In genomic region chr20:64079273-64080012, GRCh38 we compare ENCODE assay signal across 8 cellular contexts. TPM values are rescaled to one million over a fixed set of nuclear protein-coding genes. Genes with fewer than 3 reads are reported as not detected.
DNase-seq lines count a peak whose midpoint lies in the region; ATAC-seq and TF ChIP-seq lines count a peak whose summit lies in the region.

A gene with protein sequence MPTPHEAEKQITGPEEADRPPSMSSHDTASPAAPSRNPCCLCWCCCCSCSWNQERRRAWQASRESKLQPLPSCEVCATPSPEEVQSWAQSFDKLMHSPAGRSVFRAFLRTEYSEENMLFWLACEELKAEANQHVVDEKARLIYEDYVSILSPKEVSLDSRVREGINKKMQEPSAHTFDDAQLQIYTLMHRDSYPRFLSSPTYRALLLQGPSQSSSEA (minus strand): TSS chr20:64079518. CDS start chr20:64076886, 2,632 bp downstream.

- no peaks in the 10 kb centered on the region for H3K27me3 ChIP-seq in SK-N-SH (ENCODE audit: insufficient read depth)

- H3K27ac ChIP-seq in C4-2B (peak within 1 kb of the TSS; percentile 64), SK-N-SH (ENCODE audit: low read depth in 2 of 2, low read length in 1 of 2) (peak within 1 kb of the TSS in 1 of 2 experiments; percentile 68; a peak in 2 of 4 replicates), urinary bladder (ENCODE audit: low read depth) (no peak within 1 kb of the TSS)

- peak within 1 kb of the TSS; percentile 76 for H3K9ac ChIP-seq in SK-N-SH

- H3K4me1 ChIP-seq in SK-N-SH (ENCODE audit: control insufficient read depth in 1 of 2, insufficient read depth in 2 of 2, low read depth in 1 of 2, low read length in 1 of 2) (peaks cover 13 to 34% of the 10 kb centered on the region in 2 experiments; a peak in 3 of 4 replicates), urinary bladder (ENCODE audit: insufficient read depth) (peaks cover 2% of the 10 kb centered on the region)

- TF ChIP-seq CTCF in C4-2B (conservative IDR thresholded peaks at IDR 0.05) (no peak), SK-N-SH (IDR thresholded peaks at IDR 0.05) (no peak), omental fat pad (IDR thresholded peaks at IDR 0.05) (no peak)

- peaks cover 35% of the 10 kb centered on the region for H3K4me1 Mint-ChIP-seq in activated naive CD8-positive, alpha-beta T cell (ENCODE audit: low read depth)

- peak within 1 kb of the TSS; percentile 99 for H3K4me2 ChIP-seq in SK-N-SH

- H4K20me1 ChIP-seq in SK-N-SH (ENCODE audit: insufficient read depth) = no peaks in the 10 kb centered on the region

- H3F3A ChIP-seq in SK-N-SH (replicated peaks; ENCODE audit: insufficient read depth) = peaks cover 14% of the 10 kb centered on the region

- ATAC-seq in GM19324 (IDR thresholded peaks at IDR 0.05; ENCODE audit: low FRiP score, unreplicated experiment) (peak; percentile 60), omental fat pad (ENCODE audit: low FRiP score) (peak; percentile 57)

- no peaks in the 10 kb centered on the region for H3K9me3 ChIP-seq in SK-N-SH

- POLR2A ChIA-PET in SK-N-SH (lab: Yijun Ruan, JAX) = interaction anchor here (0.6 to 1.2 kb wide), 4 partner anchors 10 to 93 kb away, joined by 3 to 6 read pairs (median 3); partner anchors contain the start of gene TCEA2

- H3K79me2 ChIP-seq in SK-N-SH (ENCODE audit: insufficient read depth) = no peaks in the 10 kb centered on the region

- TF ChIP-seq EP300 in SK-N-SH (IDR thresholded peaks at IDR 0.05; ENCODE audit: borderline replicate concordance in 1 of 2, low read depth in 1 of 2, low read length in 1 of 2) = no peak

- peak within 1 kb of the TSS; percentile 72; the same call in 1 of the 2 replicates for H2AFZ ChIP-seq in SK-N-SH (ENCODE audit: low read depth)

- CTCF ChIA-PET in SK-N-SH (lab: Yijun Ruan, JAX) = interaction anchor here (0.7 to 12.9 kb wide), 12 partner anchors 9 to 139 kb away, joined by 3 to 252 read pairs (median 4); partner anchors contain the start of genes NPBWR2 and PRPF6

- TF ChIP-seq RAD21 in SK-N-SH (IDR thresholded peaks at IDR 0.05; ENCODE audit: low read length) = no peak

- H3K9me3 Mint-ChIP-seq in activated naive CD8-positive, alpha-beta T cell (ENCODE audit: low read depth) = no peaks in the 10 kb centered on the region

- no peaks in the 10 kb centered on the region for H3K27me3 Mint-ChIP-seq in activated naive CD8-positive, alpha-beta T cell

- H3K36me3 ChIP-seq in SK-N-SH (replicated peaks in 1 of 2; ENCODE audit: control insufficient read depth in 1 of 2, insufficient read depth in 2 of 2, low read length in 1 of 2) (no peaks in the 10 kb centered on the region), urinary bladder (ENCODE audit: insufficient read depth) (no peaks in the 10 kb centered on the region)

- H3K4me3 Mint-ChIP-seq in activated naive CD8-positive, alpha-beta T cell = peak within 1 kb of the TSS; percentile 90

- H3K27ac Mint-ChIP-seq in activated naive CD8-positive, alpha-beta T cell = peak within 1 kb of the TSS; percentile 46

- H3K4me3 ChIP-seq in SK-N-SH (ENCODE audit: low read depth in 2 of 2, low read length in 1 of 2) = peak within 1 kb of the TSS; percentile 76 to 80
- H3K4me3 ChIP-seq in urinary bladder (ENCODE audit: low read depth, low read length) = peak within 1 kb of the TSS; percentile 56

- no peaks in the 10 kb centered on the region for H3K36me3 Mint-ChIP-seq in activated naive CD8-positive, alpha-beta T cell

- H3K9me2 ChIP-seq in SK-N-SH = no peaks in the 10 kb centered on the region

- DNase-seq in HuH-7 (ENCODE audit: low spot score) (peak; percentile 87), SK-N-SH (peak; percentile 96), glomerular visceral epithelial cell (ENCODE audit: extremely low spot score) (peak; percentile 82), omental fat pad (ENCODE audit: low spot score) (peak; percentile 44)

- 0% methylated on average over 6 of the region's 73 CpGs for WGBS in SK-N-SH (ENCODE audit: low lambda C conversion rate)
- under 1% methylated on average over 73 of the region's 73 CpGs for WGBS in urinary bladder

TF ChIP-seq in SK-N-SH, 30 proteins besides CTCF, POLR2A, EP300 and RAD21 (continues in another document):
- TF ChIP-seq YY1 (IDR thresholded peaks at IDR 0.05; ENCODE audit: low read depth) (no peak), RXRA (IDR thresholded peaks at IDR 0.05; ENCODE audit: borderline replicate concordance, low read depth) (no peak), GABPA (IDR thresholded peaks at IDR 0.05; ENCODE audit: low read depth) (0 out of 2 replicates have a peak, but pooled peaks have one; percentile 9), MXI1 (IDR thresholded peaks at IDR 0.05; ENCODE audit: low read depth, low read length) (peak; percentile 67), RCOR1 (IDR thresholded peaks at IDR 0.05; ENCODE audit: low read length) (no peak), GATA2 (CRISPR knock-in tag; IDR thresholded peaks at IDR 0.05) (no peak), PBX3 (IDR thresholded peaks at IDR 0.05) (no peak), USF2 (IDR thresholded peaks at IDR 0.05; ENCODE audit: borderline replicate concordance, low read depth, low read length) (no peak), JUND (IDR thresholded peaks at IDR 0.05) (no peak), MEF2A (IDR thresholded peaks at IDR 0.05; ENCODE audit: borderline replicate concordance, low read depth) (no peak), SMC3 (IDR thresholded peaks at IDR 0.05; ENCODE audit: low read depth, low read length) (no peak), RFX5 (IDR thresholded peaks at IDR 0.05; ENCODE audit: low read length) (no peak), FOXJ3 (CRISPR knock-in tag; IDR thresholded peaks at IDR 0.05) (no peak), CHD2 (IDR thresholded peaks at IDR 0.05; ENCODE audit: low read length, partially characterized antibody) (peak; percentile 39), NRF1 (IDR thresholded peaks at IDR 0.05; ENCODE audit: low read depth, low read length) (peak; percentile 78), ELF1 (IDR thresholded peaks at IDR 0.05) (no peak), NFIC (IDR thresholded peaks at IDR 0.05; ENCODE audit: borderline replicate concordance) (no peak), REST (IDR thresholded peaks at IDR 0.05; ENCODE audit: low read depth, low read length) (no peak), FOSL2 (IDR thresholded peaks at IDR 0.05; ENCODE audit: borderline replicate concordance, low read depth) (no peak), MAX (IDR thresholded peaks at IDR 0.05; ENCODE audit: low read depth) (no peak)
- TF ChIP-seq, protein P1, sequence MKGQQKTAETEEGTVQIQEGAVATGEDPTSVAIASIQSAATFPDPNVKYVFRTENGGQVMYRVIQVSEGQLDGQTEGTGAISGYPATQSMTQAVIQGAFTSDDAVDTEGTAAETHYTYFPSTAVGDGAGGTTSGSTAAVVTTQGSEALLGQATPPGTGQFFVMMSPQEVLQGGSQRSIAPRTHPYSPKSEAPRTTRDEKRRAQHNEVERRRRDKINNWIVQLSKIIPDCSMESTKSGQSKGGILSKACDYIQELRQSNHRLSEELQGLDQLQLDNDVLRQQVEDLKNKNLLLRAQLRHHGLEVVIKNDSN (IDR thresholded peaks at IDR 0.05; ENCODE audit: borderline replicate concordance, low read depth) = no peak

RNA-seq across cellular contexts. Expression of the gene that starts here (rescaled TPM):
- polyA plus RNA-seq in SK-N-SH (2012; rRNA removed) (18.7 and 20.5 TPM in 2 replicates), urinary bladder (11.6 TPM)
- polyA plus RNA-seq in SK-N-SH (2012; cell fraction: cytosol; rRNA removed) = 10.0 and 16.3 TPM in 2 replicates
- polyA plus RNA-seq in SK-N-SH (2012; cell fraction: nucleus; rRNA removed) = 15.3 and 16.4 TPM in 2 replicates
- total RNA-seq in omental fat pad (10 to 100 TPM; 14.0 to 45.1 (median 29.3) TPM), urinary bladder (7.8 TPM)

Comparison
In these comparisons a context has a peak if more than half of its experiments do, and no peak if none do; other contexts are left out.
1. DNase-seq: peak in every context shown above with its lines; median percentile 96 in SK-N-SH; 87 in HuH-7; 82 in glomerular visceral epithelial cell; 44 in omental fat pad.